Comparison of ENCODE assay signal across 5 cellular contexts in genomic region chr17:39410279-39410678, GRCh38.
"Had no signal": no experiment of that assay in that cellular context is flagged by ENCODE, and none has a peak within 500 bp of the region (broad histone marks: within the 10 kb centered on the region; RNA-seq: fewer than 3 reads in every experiment).

No MANE protein-coding gene starts in this region.

- DNase-seq: H7, HFFc6, IMR-90 had no signal

- H3K4me3 ChIP-seq: GM23338, HAP-1 had no signal

- H3K4me1 ChIP-seq: HAP-1 had no signal

- H3K9me3 ChIP-seq: HAP-1 had no signal
